27 cellular contexts compared by ENCODE assay signal in the genomic region with DNA sequence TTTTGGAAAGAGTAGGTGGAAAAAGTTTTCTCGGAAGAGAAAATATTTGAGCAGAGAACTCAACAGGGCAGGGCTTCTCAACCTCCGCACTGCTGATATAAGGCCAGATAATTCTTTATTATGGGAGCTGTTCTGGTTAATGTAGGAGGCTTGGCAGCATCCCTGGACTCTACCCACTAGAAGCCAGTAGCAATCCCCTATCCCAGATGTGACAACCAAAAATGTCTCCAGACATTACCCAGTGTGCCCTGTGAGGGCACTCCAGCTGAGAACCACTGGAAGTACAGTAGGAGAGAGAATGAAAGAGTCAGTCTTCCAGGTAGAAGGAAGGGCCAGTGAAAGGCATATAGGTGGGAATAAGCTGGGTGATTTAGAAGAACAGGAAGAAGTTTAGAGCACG.
"Had no signal": no experiment of that assay in that cellular context is flagged by ENCODE, and none has a peak within 500 bp of the region (broad histone marks: within the 10 kb centered on the region; RNA-seq: fewer than 3 reads in every experiment).

No MANE protein-coding gene starts in this region.

- H3K27me3 Mint-ChIP-seq: stimulated activated memory B cell treated with anti-CD40 and anti-IgM and Interleukin-4, amounts not matched to agents 10 μg/mL and 1 μg/mL and 100 μg/mL, for 72 hours; stimulated activated naive CD8-positive, alpha-beta T cell treated with anti-CD3 and anti-CD28 coated beads, Interleukin-15, amount 100 ng/mL, for 72 hours; stimulated activated naive CD8-positive, alpha-beta T cell treated with anti-CD3 and anti-CD28 coated beads, Interleukin-15, Interleukin-2, amounts not matched to agents 100 ng/mL and 50 ng/mL, for 24 hours had no signal

- H3K9me3 Mint-ChIP-seq: stimulated activated naive CD8-positive, alpha-beta T cell treated with anti-CD3 and anti-CD28 coated beads, Interleukin-15, Interleukin-2, amounts not matched to agents 100 ng/mL and 50 ng/mL, for 24 hours; type B pancreatic cell had no signal

- H3K4me1 Mint-ChIP-seq: stimulated activated effector memory CD8-positive, alpha-beta T cell treated with anti-CD3 and anti-CD28 coated beads, Interleukin-12 subunit alpha, Interleukin-12 subunit beta, amount 100 ng/mL, for 72 hours; stimulated activated memory B cell treated with anti-CD40 and anti-IgM and Interleukin-4, amounts not matched to agents 10 μg/mL and 1 μg/mL and 100 μg/mL, for 72 hours; stimulated activated naive B cell treated with anti-CD40 and anti-IgM and Interleukin-4, amounts not matched to agents 10 μg/mL and 1 μg/mL and 100 μg/mL, for 72 hours; stimulated activated naive CD8-positive, alpha-beta T cell treated with anti-CD3 and anti-CD28 coated beads, Interleukin-15, amount 100 ng/mL, for 72 hours had no signal

- DNase-seq: stimulated activated CD4-positive, alpha-beta T cell treated with anti-CD3 and anti-CD28 coated beads, Interleukin-2, amount 100 ng/mL, for 48 hours; stimulated activated CD4-positive, alpha-beta T cell treated with anti-CD3 and anti-CD28 coated beads, Interleukin-4, amount 100 ng/mL, for 1 hour; stimulated activated CD4-positive, alpha-beta T cell treated with anti-CD3 and anti-CD28 coated beads, Interleukin-4, amount 100 ng/mL, for 24 hours; stimulated activated CD4-positive, alpha-beta T cell treated with anti-CD3 and anti-CD28 coated beads, Interleukin-4, amount 100 ng/mL, for 4 hours; stimulated activated CD8-positive, alpha-beta memory T cell treated with anti-CD3 and anti-CD28 coated beads, Interleukin-4, amount 100 ng/mL, for 48 hours; stimulated activated naive B cell treated with anti-CD40 and anti-IgM and Interleukin-4, amounts not matched to agents 10 μg/mL and 1 μg/mL and 100 μg/mL, for 72 hours; stimulated activated naive CD4-positive, alpha-beta T cell; stimulated activated naive CD4-positive, alpha-beta T cell treated with Interleukin-2 at 50 U/mL for 16 hours; stimulated activated naive CD8-positive, alpha-beta T cell treated with anti-CD3 and anti-CD28 coated beads, Interleukin-15, amount 100 ng/mL, for 72 hours; stimulated activated naive CD8-positive, alpha-beta T cell treated with anti-CD3 and anti-CD28 coated beads, Interleukin-15, Interleukin-2, amounts not matched to agents 100 U/mL and 50 U/mL, for 24 hours; stomach; substantia nigra; testis; thyroid gland; tibial artery; transverse colon; trophoblast cell; upper lobe of left lung; upper lobe of right lung; uterus had no signal

- H3K4me3 Mint-ChIP-seq: stimulated activated effector memory CD8-positive, alpha-beta T cell treated with anti-CD3 and anti-CD28 coated beads, Interleukin-12 subunit alpha, Interleukin-12 subunit beta, amount 100 ng/mL, for 72 hours; stimulated activated memory B cell treated with anti-CD40 and anti-IgM and Interleukin-4, amounts not matched to agents 10 μg/mL and 1 μg/mL and 100 μg/mL, for 72 hours; stimulated activated naive B cell treated with anti-CD40 and anti-IgM and Interleukin-4, amounts not matched to agents 10 μg/mL and 1 μg/mL and 100 μg/mL, for 72 hours; stimulated activated naive CD8-positive, alpha-beta T cell treated with anti-CD3 and anti-CD28 coated beads, Interleukin-15, amount 100 ng/mL, for 72 hours; stimulated activated naive CD8-positive, alpha-beta T cell treated with anti-CD3 and anti-CD28 coated beads, Interleukin-15, Interleukin-2, amounts not matched to agents 100 ng/mL and 50 ng/mL, for 24 hours; type B pancreatic cell had no signal

- H3K9me3 ChIP-seq: stomach, suprapubic skin, testis, thoracic aorta, thyroid gland, tibial artery, transverse colon, upper lobe of left lung, upper lobe of right lung, uterus, vagina had no signal

- H3K27ac Mint-ChIP-seq: stimulated activated effector memory CD8-positive, alpha-beta T cell treated with anti-CD3 and anti-CD28 coated beads, Interleukin-12 subunit alpha, Interleukin-12 subunit beta, amount 100 ng/mL, for 72 hours; stimulated activated memory B cell treated with anti-CD40 and anti-IgM and Interleukin-4, amounts not matched to agents 10 μg/mL and 1 μg/mL and 100 μg/mL, for 72 hours; stimulated activated naive B cell treated with anti-CD40 and anti-IgM and Interleukin-4, amounts not matched to agents 10 μg/mL and 1 μg/mL and 100 μg/mL, for 72 hours; stimulated activated naive CD8-positive, alpha-beta T cell treated with anti-CD3 and anti-CD28 coated beads, Interleukin-15, Interleukin-2, amounts not matched to agents 100 ng/mL and 50 ng/mL, for 24 hours; type B pancreatic cell had no signal

- H3K36me3 Mint-ChIP-seq: stimulated activated effector memory CD8-positive, alpha-beta T cell treated with anti-CD3 and anti-CD28 coated beads, Interleukin-12 subunit alpha, Interleukin-12 subunit beta, amount 100 ng/mL, for 72 hours; stimulated activated memory B cell treated with anti-CD40 and anti-IgM and Interleukin-4, amounts not matched to agents 10 μg/mL and 1 μg/mL and 100 μg/mL, for 72 hours; stimulated activated naive B cell treated with anti-CD40 and anti-IgM and Interleukin-4, amounts not matched to agents 10 μg/mL and 1 μg/mL and 100 μg/mL, for 72 hours; type B pancreatic cell had no signal

- H3K36me3 ChIP-seq: stomach, suprapubic skin, thoracic aorta, thyroid gland, tibial artery, transverse colon, upper lobe of left lung, upper lobe of right lung, uterus, vagina had no signal

- H3K4me1 ChIP-seq: suprapubic skin, testis, tibial artery, upper lobe of left lung, uterus, vagina had no signal

- H3K4me3 ChIP-seq: stomach, suprapubic skin, testis, thoracic aorta, thyroid gland, tibial artery, transverse colon, upper lobe of left lung, upper lobe of right lung, uterus, vagina had no signal

- H3K27me3 ChIP-seq: stomach, suprapubic skin, testis, thyroid gland, tibial artery, transverse colon, upper lobe of left lung, upper lobe of right lung, uterus, vagina had no signal

- H3K27ac ChIP-seq: stomach, suprapubic skin, testis, thoracic aorta, thyroid gland, tibial artery, transverse colon, upper lobe of left lung, upper lobe of right lung, uterus, vagina had no signal
